27 cellular contexts compared by ENCODE assay signal in the genomic region with DNA sequence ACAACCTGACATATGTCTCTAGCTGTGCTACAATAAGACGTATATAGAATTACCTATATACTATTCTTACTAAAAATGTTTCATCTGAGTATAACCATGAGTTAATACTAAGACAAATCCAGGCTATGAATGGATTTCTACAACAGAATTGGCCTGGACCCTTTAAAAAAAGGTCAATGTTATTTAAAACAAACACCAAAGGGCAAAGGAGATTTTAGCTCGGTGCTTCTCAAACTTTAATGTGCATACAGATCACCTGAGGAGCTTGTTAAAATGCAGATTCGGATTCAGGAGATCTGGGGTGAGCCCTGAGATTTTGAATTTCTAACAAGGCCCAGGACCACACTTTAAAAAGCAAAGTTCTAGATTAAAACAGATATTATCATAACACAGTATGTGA. TPM values are rescaled to one million over a fixed set of nuclear protein-coding genes. Genes with fewer than 3 reads are reported as not detected.
DNase-seq lines count a peak whose midpoint lies in the region; ATAC-seq, FAIRE-seq and TF ChIP-seq lines count a peak whose summit lies in the region.
"Had no signal": no experiment of that assay in that cellular context is flagged by ENCODE, and none has a peak within 500 bp of the region (broad histone marks: within the 10 kb centered on the region; RNA-seq: fewer than 3 reads in every experiment).

No MANE protein-coding gene starts in this region.

- H3K4me1 Mint-ChIP-seq in activated T-cell treated with anti-CD3 and anti-CD28 coated beads, Interleukin-2, amount 50 U/mL, for 24 hours (ENCODE audit: low read depth): peaks cover 88% of the 10 kb centered on the region

- H3K9me3 ChIP-seq in liver (ENCODE audit: control insufficient read depth in 4 of 4, low read length in 3 of 4): no peaks in the 10 kb centered on the region
- no peaks in the 10 kb centered on the region for H3K9me3 ChIP-seq in HepG2 (ENCODE audit: low read length)
- H3K9me3 ChIP-seq in OCI-LY7 (ENCODE audit: low read length): no peaks in the 10 kb centered on the region
- H3K9me3 ChIP-seq: BLaER1, Peyer's patch had no signal

- TF ChIP-seq RAD21 in liver (IDR thresholded peaks at IDR 0.05) (no peak), HepG2 (CRISPR knock-in tag; IDR thresholded peaks at IDR 0.05) (no peak)

- H3K4me1 ChIP-seq in liver (ENCODE audit: control insufficient read depth in 4 of 4, insufficient read depth in 4 of 4, low read length in 3 of 4) (peaks cover 3 to 13% (median 9%) of the 10 kb centered on the region in 4 donors), HepG2 (ENCODE audit: insufficient read depth, low read length) (no peaks in the 10 kb centered on the region), OCI-LY7 (ENCODE audit: insufficient read depth, low read length, poor library complexity, severe bottlenecking) (peaks cover 76% of the 10 kb centered on the region)
- H3K4me1 ChIP-seq: BLaER1, Peyer's patch had no signal

- TF ChIP-seq EP300 in HepG2 (IDR thresholded peaks at IDR 0.05; ENCODE audit: low read depth in 2 of 2, low read length in 2 of 2): no peak
- TF ChIP-seq EP300 in HepG2 (CRISPR knock-in tag; IDR thresholded peaks at IDR 0.05; ENCODE audit: borderline replicate concordance): no peak

- intact Hi-C loops in HepG2 (cut with micrococcal nuclease; ENCODE audit: unreplicated experiment) (no loop called here), OCI-LY7 (cut with micrococcal nuclease; ENCODE audit: unreplicated experiment) (no loop called here)

- H3K9me3 Mint-ChIP-seq in activated T-cell treated with anti-CD3 and anti-CD28 coated beads, Interleukin-2, amount 50 U/mL, for 24 hours: no peaks in the 10 kb centered on the region

- H3K9ac ChIP-seq in liver (ENCODE audit: low read depth in 1 of 2, low read length in 2 of 2): no peak overlapping the region
- no peak overlapping the region for H3K9ac ChIP-seq in HepG2 (ENCODE audit: insufficient read depth, low read depth, low read length)
- H3K9ac ChIP-seq: BLaER1, KMS-11 had no signal

- H3K4me2 ChIP-seq in HepG2 (ENCODE audit: low read depth, low read length): no peak overlapping the region
- H3K4me2 ChIP-seq in OCI-LY7 (ENCODE audit: low read length): peak overlapping the region; percentile 93
- H3K4me2 ChIP-seq: BLaER1 had no signal

- H3K79me2 ChIP-seq in HepG2 (ENCODE audit: insufficient read depth, low read length): no peaks in the 10 kb centered on the region
- H3K79me2 ChIP-seq in OCI-LY7 (ENCODE audit: insufficient read depth, low read depth, low read length): peaks cover 98% of the 10 kb centered on the region

- in situ Hi-C loops in HepG2 (cut with HindIII; ENCODE audit: extremely low pct_ligation_motif_present, low pct_unique_long_range_greater_than_20kb): loop anchor here (25.0 kb wide), 2 partner anchors 512 to 588 kb away; no protein-coding TSS in a partner anchor

- H3K27ac Mint-ChIP-seq in activated T-cell treated with anti-CD3 and anti-CD28 coated beads, Interleukin-2, amount 50 U/mL, for 24 hours: peak overlapping the region; percentile 64
- H3K27ac Mint-ChIP-seq: IgD-negative memory B cell had no signal

- H3K27me3 ChIP-seq in liver (ENCODE audit: control insufficient read depth in 4 of 4, insufficient read depth in 4 of 4, low read length in 3 of 4): no peaks in the 10 kb centered on the region
- H3K27me3 ChIP-seq in HepG2 (ENCODE audit: control insufficient read depth in 1 of 2, insufficient read depth in 2 of 2, low read length in 2 of 2): no peaks in the 10 kb centered on the region
- H3K27me3 ChIP-seq: BLaER1, Peyer's patch had no signal

- CTCF ChIA-PET in HepG2 (lab: Yijun Ruan, JAX; ENCODE audit: low intra/inter-chr PET ratio, low total read pairs) (no interaction called here), OCI-LY7 (lab: Charles Lee; ENCODE audit: unreplicated experiment) (interaction anchor here (1.1 to 2.1 kb wide), 2 partner anchors 13 to 15 kb away, joined by 4 to 9 read pairs; no protein-coding TSS in a partner anchor)

- no peak overlapping the region for H3K27ac ChIP-seq in liver (ENCODE audit: low read depth in 1 of 2, low read length in 2 of 2)
- H3K27ac ChIP-seq in HepG2 (ENCODE audit: extremely low read length, insufficient read depth, low read length): no peak overlapping the region
- peak overlapping the region; percentile 95 for H3K27ac ChIP-seq in OCI-LY7 (ENCODE audit: low read depth, low read length, poor library complexity, severe bottlenecking)
- H3K27ac ChIP-seq: BLaER1, KMS-11, Peyer's patch had no signal

- BruUV-seq in HepG2 (replicated peaks; lab: Mats Ljungman, UMichigan): no TSS peak
- no TSS peak for BruUV-seq in OCI-LY7 (replicated peaks; lab: Mats Ljungman, UMichigan)

- DNase-seq in activated T-cell treated with anti-CD3 and anti-CD28 coated beads, Interleukin-2, amount 50 U/mL, for 24 hours: no peak
- no peak for DNase-seq in activated T-cell treated with anti-CD3 and anti-CD28 coated beads, Interleukin-2, amount 50 U/mL, for 48 hours
- DNase-seq in HepG2 (ENCODE audit: low spot score) (no peak), OCI-LY7 (ENCODE audit: low spot score) (no peak), left lobe of liver (ENCODE audit: low spot score) (no peak), NCI-H510A (lab: John Stamatoyannopoulos, UW) (no peak), GM19238 (ENCODE audit: insufficient read length, low spot score) (no peak)
- DNase-seq: Caco-2; CD4-positive, CD25-positive, alpha-beta regulatory T cell; NCI-H1048; NCI-H1417; NCI-H1694; NCI-H2029 treated with DMSO at 0.1 percent for 48 hours; NCI-H446 treated with DMSO at 0.1 percent for 48 hours; NCI-H526 treated with DMSO at 0.1 percent for 48 hours; OCI-M1; Peyer's patch; SHP77 treated with DMSO at 0.1 percent for 48 hours had no signal

- H3K4me3 ChIP-seq in liver (ENCODE audit: low read depth in 1 of 3, low read length in 3 of 3) (no peak overlapping the region), HepG2 (replicated peaks in 1 of 3; ENCODE audit: insufficient read depth in 1 of 3, low read depth in 2 of 3, low read length in 3 of 3) (no peak overlapping the region), OCI-LY7 (ENCODE audit: low read depth, low read length, poor library complexity, severe bottlenecking) (peak overlapping the region; percentile 35)
- H3K4me3 ChIP-seq: BLaER1, Peyer's patch had no signal

- no peak for TF ChIP-seq POLR2A in HepG2 (IDR thresholded peaks at IDR 0.05; ENCODE audit: insufficient read depth in 1 of 2, low read depth in 2 of 2, low read length in 2 of 2)

- H3K27me3 Mint-ChIP-seq in activated T-cell treated with anti-CD3 and anti-CD28 coated beads, Interleukin-2, amount 50 U/mL, for 24 hours: no peaks in the 10 kb centered on the region
- H3K27me3 Mint-ChIP-seq: CD4-positive, CD25-positive, alpha-beta regulatory T cell had no signal

- peaks cover 89% of the 10 kb centered on the region for H3K36me3 Mint-ChIP-seq in activated T-cell treated with anti-CD3 and anti-CD28 coated beads, Interleukin-2, amount 50 U/mL, for 24 hours (ENCODE audit: low read depth)

- H3K36me3 ChIP-seq in liver (ENCODE audit: control insufficient read depth in 4 of 4, insufficient read depth in 3 of 4, low read depth in 1 of 4, low read length in 3 of 4): no peaks in the 10 kb centered on the region
- no peaks in the 10 kb centered on the region for H3K36me3 ChIP-seq in HepG2 (replicated peaks in 1 of 2; ENCODE audit: control insufficient read depth in 1 of 2, insufficient read depth in 2 of 2, low read length in 2 of 2)
- peaks cover 46% of the 10 kb centered on the region for H3K36me3 ChIP-seq in OCI-LY7 (ENCODE audit: insufficient read depth, low read length)
- H3K36me3 ChIP-seq: BLaER1, Peyer's patch had no signal

- H3K9me2 ChIP-seq in OCI-LY7 (ENCODE audit: insufficient read depth, low read length): no peaks in the 10 kb centered on the region

- no peak for FAIRE-seq in HepG2 (lab: Jason Lieb, UNC)
- FAIRE-seq: A204.1, G401.6 had no signal

- POLR2A ChIA-PET in HepG2 (lab: Yijun Ruan, JAX) (no interaction called here), OCI-LY7 (lab: Charles Lee) (interaction anchor here (0.6 to 3.2 kb wide), 14 partner anchors 10 to 1605 kb away, joined by 3 to 33 read pairs (median 4); a partner anchor contains a TSS)

- ATAC-seq in HepG2 (no peak), left lobe of liver (peak; percentile 83)
- ATAC-seq: HCT116 had no signal

- H4K20me1 ChIP-seq in HepG2 (ENCODE audit: insufficient read depth, low read length): no peaks in the 10 kb centered on the region
- peaks cover 5% of the 10 kb centered on the region; the same call in 1 of the 2 replicates for H4K20me1 ChIP-seq in OCI-LY7 (ENCODE audit: insufficient read depth, low read length)
- H4K20me1 ChIP-seq: BLaER1 had no signal

- 51% methylated on average over 3 of the region's 3 CpGs for WGBS in liver
- 10% methylated on average over 3 of the region's 3 CpGs for WGBS in HepG2 (ENCODE audit: low lambda C conversion rate)

- no peak overlapping the region for H3K4me3 Mint-ChIP-seq in activated T-cell treated with anti-CD3 and anti-CD28 coated beads, Interleukin-2, amount 50 U/mL, for 24 hours

- TF ChIP-seq CTCF in liver (IDR thresholded peaks at IDR 0.05; ENCODE audit: low read depth, low read length, missing input control) (no peak), HepG2 (CRISPR knock-in tag; IDR thresholded peaks at IDR 0.05) (no peak), OCI-LY7 (conservative IDR thresholded peaks at IDR 0.05; ENCODE audit: low read length) (no peak)

- H2AFZ ChIP-seq in HepG2 (ENCODE audit: low read length) (no peak overlapping the region), OCI-LY7 (ENCODE audit: low read length) (no peak overlapping the region)

RNA-seq across cellular contexts. Expression of a gene that starts 6.5 kb away (rescaled TPM):
- total RNA-seq in liver (1 to 10 TPM in 1 of 2 donors, under 1 TPM in 1; 0.28 to 1.4 TPM), HepG2 (2016; rRNA removed; fragmentation: Illumina TruSeq; extraction: Trizol) (not detected in 2 replicates), OCI-LY7 (2022) (50.3 and 53.1 TPM in 2 replicates), left lobe of liver (0.33 TPM)
- polyA plus RNA-seq in liver (under 1 TPM; 0.48 to 0.53 TPM), HepG2 (2011; rRNA removed) (not detected in 2 replicates)
- not detected in 2 replicates for total RNA-seq in HepG2 (2016; cell fraction: cytosol; rRNA removed; fragmentation: Illumina TruSeq; extraction: Trizol; ENCODE audit: low read depth)
- not detected in 2 replicates for total RNA-seq in HepG2 (2016; cell fraction: insoluble cytoplasmic fraction; rRNA removed; fragmentation: Illumina TruSeq; extraction: Trizol)
- total RNA-seq in HepG2 (2016; cell fraction: membrane; rRNA removed; fragmentation: Illumina TruSeq; extraction: Trizol): not detected in 2 replicates
- total RNA-seq in HepG2 (2016; cell fraction: nucleus; rRNA removed; fragmentation: Illumina TruSeq; extraction: Trizol): not detected in 2 replicates
- polyA plus RNA-seq in HepG2 (2011; cell fraction: cytosol; rRNA removed): not detected in 2 replicates
- polyA plus RNA-seq in HepG2 (2011; cell fraction: nucleus; rRNA removed): not detected in 2 replicates
- not detected in 2 replicates for polyA plus RNA-seq in HepG2 (2012)
- polyA plus RNA-seq in HepG2 (2016; cell fraction: cytosol; fragmentation: Illumina TruSeq; extraction: Trizol; ENCODE audit: low read depth): not detected in 2 replicates
- not detected in 2 replicates for polyA plus RNA-seq in HepG2 (2016; cell fraction: insoluble cytoplasmic fraction; fragmentation: Illumina TruSeq; extraction: Trizol; ENCODE audit: low read depth)
- not detected in 2 replicates for polyA plus RNA-seq in HepG2 (2016; cell fraction: membrane; fragmentation: Illumina TruSeq; extraction: Trizol; ENCODE audit: low read depth)
- not detected in 2 replicates for polyA plus RNA-seq in HepG2 (2016; cell fraction: nucleus; fragmentation: Illumina TruSeq; extraction: Trizol; ENCODE audit: insufficient read depth, low read depth)
- polyA minus RNA-seq in HepG2 (2011; rRNA and poly(A)+ RNA removed; ENCODE audit: low replicate concordance): not detected in 2 replicates
- polyA minus RNA-seq in HepG2 (2011; cell fraction: cytosol; rRNA and poly(A)+ RNA removed): not detected in 2 replicates
- not detected in 2 replicates for polyA minus RNA-seq in HepG2 (2011; cell fraction: nucleus; rRNA and poly(A)+ RNA removed)
- total RNA-seq in OCI-LY7 (2014; rRNA removed; shearing (Covaris generic)): 27.7 and 28.4 TPM in 2 replicates
- total RNA-seq: H4 had no signal
- polyA plus RNA-seq: AG04450 had no signal

Comparison
In these comparisons a context has a peak if more than half of its experiments do, and no peak if none do; other contexts are left out.
1. RNA of a gene that starts 6.5 kb away (total RNA-seq): 27.7 to 53.1 TPM in OCI-LY7; 0.28 to 1.4 TPM in liver, 0.33 TPM in left lobe of liver (single experiment) and not detected in HepG2; every median in the first group is over 10 times any median in the second.